ENCODE assay signal across 10 cellular contexts in genomic region chr16:9097266-9098219, GRCh38. TPM values are rescaled to one million over a fixed set of nuclear protein-coding genes. Genes with fewer than 3 reads are reported as not detected.
DNase-seq lines count a peak whose midpoint lies in the region; ATAC-seq and TF ChIP-seq lines count a peak whose summit lies in the region.
"Had no signal": no experiment of that assay in that cellular context is flagged by ENCODE, and none has a peak within 500 bp of the region (broad histone marks: within the 10 kb centered on the region; RNA-seq: fewer than 3 reads in every experiment).

No MANE protein-coding gene starts in this region.

- peaks cover 100% of the 10 kb centered on the region for H4K20me1 ChIP-seq in hepatocyte (ENCODE audit: insufficient read depth, poor library complexity, severe bottlenecking)

- no peaks in the 10 kb centered on the region for H3K9me3 Mint-ChIP-seq in activated T-cell treated with anti-CD3 and anti-CD28 coated beads, Interleukin-2, amount 50 U/mL, for 24 hours
- H3K9me3 Mint-ChIP-seq in activated T-helper 17 cell treated with anti-CD3 and anti-CD28 coated beads, Interleukin-2, amount 50 U/mL, for 72 hours, result no peaks in the 10 kb centered on the region

- no peaks in the 10 kb centered on the region for H3K27me3 ChIP-seq in hepatocyte
- peaks cover 0 to 3% (median 0%) of the 10 kb centered on the region in 5 donors for H3K27me3 ChIP-seq in subcutaneous abdominal adipose tissue (ENCODE audit: control insufficient read depth in 5 of 5, insufficient read depth in 4 of 5, low read length in 5 of 5)
- H3K27me3 ChIP-seq: SJSA1 had no signal

- H3K27me3 Mint-ChIP-seq in activated T-cell treated with anti-CD3 and anti-CD28 coated beads, Interleukin-2, amount 50 U/mL, for 24 hours, result no peaks in the 10 kb centered on the region
- no peaks in the 10 kb centered on the region for H3K27me3 Mint-ChIP-seq in activated T-helper 17 cell treated with anti-CD3 and anti-CD28 coated beads, Interleukin-2, amount 50 U/mL, for 72 hours

- peak overlapping the region; percentile 95 for H3K27ac Mint-ChIP-seq in activated T-cell treated with anti-CD3 and anti-CD28 coated beads, Interleukin-2, amount 50 U/mL, for 24 hours
- H3K27ac Mint-ChIP-seq in activated T-helper 17 cell treated with anti-CD3 and anti-CD28 coated beads, Interleukin-2, amount 50 U/mL, for 72 hours, result peak overlapping the region; percentile 83

- WGBS in hepatocyte (ENCODE audit: low lambda C conversion rate, missing lambda C conversion rate), result 90% methylated on average over 10 of the region's 10 CpGs

- H3K4me1 ChIP-seq in hepatocyte (ENCODE audit: insufficient read depth) (peaks cover 60% of the 10 kb centered on the region), subcutaneous abdominal adipose tissue (ENCODE audit: control insufficient read depth in 5 of 5, insufficient read depth in 5 of 5, low read length in 5 of 5) (peaks cover 12 to 88% (median 87%) of the 10 kb centered on the region in 5 donors)

- peak overlapping the region; percentile 49 for H3K4me3 Mint-ChIP-seq in activated T-cell treated with anti-CD3 and anti-CD28 coated beads, Interleukin-2, amount 50 U/mL, for 24 hours
- H3K4me3 Mint-ChIP-seq in activated T-helper 17 cell treated with anti-CD3 and anti-CD28 coated beads, Interleukin-2, amount 50 U/mL, for 72 hours, result peak overlapping the region; percentile 72

- H3K36me3 ChIP-seq in hepatocyte (replicated peaks; ENCODE audit: insufficient read depth, low read depth) (no peaks in the 10 kb centered on the region), subcutaneous abdominal adipose tissue (ENCODE audit: control insufficient read depth in 5 of 5, insufficient read depth in 5 of 5, low read length in 5 of 5) (peaks cover 9 to 25% (median 16%) of the 10 kb centered on the region in 5 donors)

- H3K9me3 ChIP-seq in hepatocyte (ENCODE audit: low read depth) (no peaks in the 10 kb centered on the region), subcutaneous abdominal adipose tissue (ENCODE audit: control insufficient read depth in 5 of 5, low read length in 5 of 5) (no peaks in the 10 kb centered on the region)
- H3K9me3 ChIP-seq: SJSA1 had no signal

- H3K4me2 ChIP-seq in hepatocyte, result peak overlapping the region; percentile 52

- intact Hi-C loops in left colon (cut with DNase I, micrococcal nuclease), result loop anchor here in 1 of 2 donors (5.0 kb wide), 1 partner anchor 230 kb away; the partner anchor contains the start of gene CARHSP1

- peaks cover 100% of the 10 kb centered on the region for H3K79me2 ChIP-seq in hepatocyte

- no peaks in the 10 kb centered on the region for H3K9me2 ChIP-seq in hepatocyte (replicated peaks; ENCODE audit: insufficient read depth)

- no peak for ATAC-seq in activated T-helper 17 cell treated with anti-CD3 and anti-CD28 coated beads, Interleukin-2, amount 50 U/mL, for 72 hours (replicated peaks)
- ATAC-seq in left colon, result no peak

- in situ Hi-C loops in GM13977 (cut with MboI; ENCODE audit: low pct_unique_long_range_greater_than_20kb, low sequenced_read_pairs, unreplicated experiment), result no loop called here

- peaks cover 99% of the 10 kb centered on the region for H3K36me3 Mint-ChIP-seq in activated T-cell treated with anti-CD3 and anti-CD28 coated beads, Interleukin-2, amount 50 U/mL, for 24 hours (ENCODE audit: low read depth)
- peaks cover 100% of the 10 kb centered on the region for H3K36me3 Mint-ChIP-seq in activated T-helper 17 cell treated with anti-CD3 and anti-CD28 coated beads, Interleukin-2, amount 50 U/mL, for 72 hours (ENCODE audit: low read depth)

- H3K27ac ChIP-seq in hepatocyte (no peak overlapping the region), subcutaneous abdominal adipose tissue (ENCODE audit: low read depth, low read length) (peak overlapping the region; percentile 79)
- H3K27ac ChIP-seq: SJSA1 had no signal

- TF ChIP-seq CTCF in hepatocyte (IDR thresholded peaks at IDR 0.05; ENCODE audit: poor library complexity), result no peak
- TF ChIP-seq CTCF in GM13977 (IDR thresholded peaks at IDR 0.05; ENCODE audit: extremely low read depth, insufficient read depth, missing control alignments), result no peak

- no peak overlapping the region for H2AFZ ChIP-seq in hepatocyte

- H3K4me3 ChIP-seq in hepatocyte (no peak overlapping the region), subcutaneous abdominal adipose tissue (ENCODE audit: low read depth in 1 of 5, low read length in 5 of 5) (peak overlapping the region in 2 of 5 donors; percentile 1 to 27)
- H3K4me3 ChIP-seq: SJSA1 had no signal

- H3K4me1 Mint-ChIP-seq in activated T-cell treated with anti-CD3 and anti-CD28 coated beads, Interleukin-2, amount 50 U/mL, for 24 hours (ENCODE audit: low read depth), result peaks cover 84% of the 10 kb centered on the region
- peaks cover 63% of the 10 kb centered on the region for H3K4me1 Mint-ChIP-seq in activated T-helper 17 cell treated with anti-CD3 and anti-CD28 coated beads, Interleukin-2, amount 50 U/mL, for 72 hours

- DNase-seq in activated T-cell treated with anti-CD3 and anti-CD28 coated beads, Interleukin-2, amount 50 U/mL, for 24 hours, result no peak
- DNase-seq in activated T-cell treated with anti-CD3 and anti-CD28 coated beads, Interleukin-2, amount 50 U/mL, for 48 hours, result no peak
- DNase-seq in hepatocyte (ENCODE audit: low spot score) (no peak), NCI-H2196 treated with DMSO at 0.1 percent for 48 hours (lab: John Stamatoyannopoulos, UW; ENCODE audit: unreplicated experiment) (no peak), left colon (no peak), GM13977 (ENCODE audit: low spot score) (no peak)
- DNase-seq: NCI-H2227 treated with DMSO at 0.1 percent for 48 hours had no signal

- peak overlapping the region in 1 of 5 donors; percentile 7 for H3K9ac ChIP-seq in subcutaneous abdominal adipose tissue (ENCODE audit: low read length in 5 of 5)

RNA-seq across cellular contexts. Expression of gene HAPSTR1, which starts 6.1 kb away (rescaled TPM):
- 10 to 100 TPM; 46.1 to 58.1 TPM for total RNA-seq in activated T-helper 17 cell treated with anti-CD3 and anti-CD28 coated beads, Interleukin-2, amount 50 U/mL, for 72 hours
- 58.4 and 69.0 TPM in 2 replicates for total RNA-seq in hepatocyte
- 20.2 and 21.4 TPM in 2 replicates for polyA plus RNA-seq in hepatocyte
- total RNA-seq in left colon, result 10 to 100 TPM; 46.4 to 58.9 TPM
